In the genomic region with DNA sequence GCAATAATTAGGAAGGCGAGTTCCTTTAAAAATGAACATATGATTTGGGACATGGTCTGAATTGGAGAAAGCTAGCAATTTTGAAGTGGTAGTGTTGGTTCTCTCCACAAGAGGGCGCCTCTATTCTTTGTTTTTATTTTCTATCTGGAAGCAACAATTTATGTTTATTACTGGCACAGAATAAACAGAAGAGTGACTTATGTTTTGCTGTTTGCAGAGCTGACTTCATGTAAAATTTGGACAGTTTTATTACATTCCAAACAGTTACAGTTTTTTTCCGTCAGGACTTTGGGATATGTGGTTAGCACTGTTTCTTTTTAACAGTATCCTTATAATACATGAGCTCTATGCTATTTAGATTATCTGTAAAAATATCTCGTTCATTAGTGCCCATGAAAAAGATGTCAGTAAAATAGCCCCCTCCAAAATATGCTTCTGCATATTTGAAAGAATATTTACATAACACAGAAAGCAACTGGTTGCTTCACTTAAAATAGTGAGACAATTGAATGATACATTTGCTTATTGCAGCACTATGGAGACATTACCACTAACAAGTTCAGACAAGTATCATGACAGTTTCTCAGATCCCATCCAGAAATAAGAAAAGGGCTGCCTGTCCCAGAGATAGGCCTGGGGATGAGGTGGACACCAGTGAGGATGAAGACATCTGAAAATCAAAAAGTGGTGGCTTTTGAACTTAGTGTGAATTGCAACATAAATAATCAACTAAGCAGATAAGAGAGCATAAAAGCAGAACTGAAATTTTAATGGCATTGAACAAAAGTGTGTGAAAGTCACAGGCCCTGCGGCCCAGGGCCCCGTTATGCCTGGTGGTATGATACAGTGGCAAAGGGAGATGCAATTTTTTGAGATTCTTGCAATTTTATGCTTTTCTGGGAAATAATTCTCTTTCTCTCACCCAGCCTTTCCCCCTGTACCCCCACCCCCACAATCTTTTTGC, we compare ENCODE assay signal across 8 cellular contexts. TPM values are rescaled to one million over a fixed set of nuclear protein-coding genes. Genes with fewer than 3 reads are reported as not detected.
DNase-seq lines count a peak whose midpoint lies in the region; ATAC-seq and TF ChIP-seq lines count a peak whose summit lies in the region.

No MANE protein-coding gene starts in this region.

- H3K18ac ChIP-seq in mesenchymal stem cell (ENCODE audit: low read depth in 1 of 2, low read length in 2 of 2): no peak overlapping the region

- no peaks in the 10 kb centered on the region for H3K79me1 ChIP-seq in mesenchymal stem cell (replicated peaks; ENCODE audit: low read length, poor library complexity, severe bottlenecking)

- no peak overlapping the region for H4K8ac ChIP-seq in mesenchymal stem cell (ENCODE audit: low read length)

- TF ChIP-seq CTCF in GM23338 (conservative IDR thresholded peaks at IDR 0.05; ENCODE audit: low read depth in 2 of 2) (peak; percentile 56 to 95), OCI-LY1 (IDR thresholded peaks at IDR 0.05; ENCODE audit: low read length) (peak; percentile 83)

- no peaks in the 10 kb centered on the region for H3K4me1 Mint-ChIP-seq in GM23338

- no peak overlapping the region for H3K4me3 Mint-ChIP-seq in GM23338

- no peak overlapping the region for H2AK5ac ChIP-seq in mesenchymal stem cell (ENCODE audit: low read length, severe bottlenecking)

- H2BK120ac ChIP-seq in mesenchymal stem cell (ENCODE audit: low read depth, low read length): no peak overlapping the region

- H3K27me3 ChIP-seq in GM23338 (ENCODE audit: insufficient read depth): no peaks in the 10 kb centered on the region
- peaks cover 4% of the 10 kb centered on the region; the same call in 1 of the 2 replicates for H3K27me3 ChIP-seq in OCI-LY1 (ENCODE audit: insufficient read depth, low read length)
- peaks cover 0 to 14% of the 10 kb centered on the region in 2 experiments for H3K27me3 ChIP-seq in mesenchymal stem cell (ENCODE audit: control insufficient read depth in 1 of 2, insufficient read depth in 1 of 2, low read length in 2 of 2)

- H4K91ac ChIP-seq in mesenchymal stem cell (ENCODE audit: low read length): no peak overlapping the region

- H3F3A ChIP-seq in GM23338 (replicated peaks; ENCODE audit: low read depth) (no peaks in the 10 kb centered on the region), OCI-LY1 (ENCODE audit: insufficient read depth, low read length) (no peaks in the 10 kb centered on the region)

- H3K4me3 ChIP-seq in GM23338 (no peak overlapping the region), OCI-LY1 (ENCODE audit: low read depth, low read length, poor library complexity, severe bottlenecking) (no peak overlapping the region), mesenchymal stem cell (ENCODE audit: insufficient read depth in 1 of 2, low read depth in 1 of 2, low read length in 2 of 2) (no peak overlapping the region)

- H2AFZ ChIP-seq in GM23338: no peak overlapping the region
- H2AFZ ChIP-seq in OCI-LY1 (ENCODE audit: low read length): no peak overlapping the region
- no peak overlapping the region for H2AFZ ChIP-seq in mesenchymal stem cell (ENCODE audit: low read depth, low read length)

- H3K27me3 Mint-ChIP-seq in GM23338 (ENCODE audit: insufficient read depth, low read depth, poor library complexity): peaks cover 2% of the 10 kb centered on the region

- H3K9me3 Mint-ChIP-seq in GM23338: no peaks in the 10 kb centered on the region; the same call in 1 of the 3 replicates

- H3K4me1 ChIP-seq in GM23338 (ENCODE audit: insufficient read depth): no peaks in the 10 kb centered on the region
- no peaks in the 10 kb centered on the region for H3K4me1 ChIP-seq in OCI-LY1 (ENCODE audit: insufficient read depth, low read length, severe bottlenecking)
- H3K4me1 ChIP-seq in mesenchymal stem cell (ENCODE audit: control insufficient read depth, insufficient read depth, low read depth, low read length): peaks cover 8% of the 10 kb centered on the region

- no peak overlapping the region for H2BK15ac ChIP-seq in mesenchymal stem cell (ENCODE audit: low read depth, poor library complexity, severe bottlenecking)

- H3K9ac ChIP-seq in OCI-LY1 (ENCODE audit: low read length) (no peak overlapping the region), mesenchymal stem cell (ENCODE audit: low read length) (no peak overlapping the region)

- no peak overlapping the region for H2BK5ac ChIP-seq in mesenchymal stem cell (ENCODE audit: low read depth, low read length, poor library complexity, severe bottlenecking)

- H3K23ac ChIP-seq in mesenchymal stem cell (ENCODE audit: low read length in 2 of 2): no peak overlapping the region

- no peak overlapping the region for H3K27ac ChIP-seq in GM23338 (ENCODE audit: low read depth)
- no peak overlapping the region for H3K27ac ChIP-seq in OCI-LY1 (ENCODE audit: low read depth, low read length, poor library complexity, severe bottlenecking)
- no peak overlapping the region for H3K27ac ChIP-seq in mesenchymal stem cell (ENCODE audit: low read length, poor library complexity, severe bottlenecking)

- no peak overlapping the region for H2BK12ac ChIP-seq in mesenchymal stem cell (ENCODE audit: low read length in 2 of 2)

- no peaks in the 10 kb centered on the region for H3K9me2 ChIP-seq in GM23338 (ENCODE audit: insufficient read depth)
- H3K9me2 ChIP-seq in OCI-LY1 (ENCODE audit: low read depth, low read length): no peaks in the 10 kb centered on the region

- H3K79me2 ChIP-seq in GM23338 (replicated peaks; ENCODE audit: insufficient read depth): no peaks in the 10 kb centered on the region
- no peaks in the 10 kb centered on the region for H3K79me2 ChIP-seq in OCI-LY1 (ENCODE audit: insufficient read depth, low read length)

- DNase-seq in SIG-M5 treated with dmso at 0.1 percent for 504 hours (lab: John Stamatoyannopoulos, UW; ENCODE audit: unreplicated experiment) (peak; percentile 4), SIG-M5 (lab: John Stamatoyannopoulos, UW) (no peak), GM23338 (ENCODE audit: low spot score) (peak; percentile 49), cerebellar cortex (ENCODE audit: low spot score) (peak; percentile 55), mesenchymal stem cell (peak; percentile 40)

- H3K9me3 ChIP-seq in OCI-LY1 (ENCODE audit: low read length): no peaks in the 10 kb centered on the region
- H3K9me3 ChIP-seq in mesenchymal stem cell (ENCODE audit: control insufficient read depth, low read length): peaks cover 2% of the 10 kb centered on the region

- H3K4ac ChIP-seq in mesenchymal stem cell (ENCODE audit: low read depth in 1 of 2, low read length in 2 of 2): no peak overlapping the region

- H3K14ac ChIP-seq in mesenchymal stem cell (ENCODE audit: low read length in 2 of 2): no peak overlapping the region

- no peaks in the 10 kb centered on the region for H3K36me3 Mint-ChIP-seq in GM23338 (ENCODE audit: low read depth)

- no peak overlapping the region for H3K27ac Mint-ChIP-seq in GM23338

- H3K4me2 ChIP-seq in GM23338 (no peak overlapping the region), OCI-LY1 (ENCODE audit: low read length) (no peak overlapping the region), mesenchymal stem cell (ENCODE audit: low read length, poor library complexity, severe bottlenecking) (no peak overlapping the region)

- H3K36me3 ChIP-seq in GM23338 (ENCODE audit: insufficient read depth): no peaks in the 10 kb centered on the region
- H3K36me3 ChIP-seq in OCI-LY1 (ENCODE audit: insufficient read depth, low read length): no peaks in the 10 kb centered on the region
- H3K36me3 ChIP-seq in mesenchymal stem cell (ENCODE audit: control insufficient read depth in 1 of 2, insufficient read depth in 2 of 2, low read depth in 1 of 2, low read length in 2 of 2): no peaks in the 10 kb centered on the region

- ATAC-seq in GM23338 (no peak), HG02798 (IDR thresholded peaks at IDR 0.05; ENCODE audit: poor library complexity, unreplicated experiment) (no peak), HG03139 (IDR thresholded peaks at IDR 0.05; ENCODE audit: unreplicated experiment) (no peak)

- 0% methylated on average over 1 of the region's 6 CpGs for WGBS in mesenchymal stem cell

- H4K20me1 ChIP-seq in GM23338 (replicated peaks; ENCODE audit: insufficient read depth): no peaks in the 10 kb centered on the region
- no peaks in the 10 kb centered on the region for H4K20me1 ChIP-seq in OCI-LY1 (ENCODE audit: insufficient read depth, low read length)

TF ChIP-seq in GM23338, 12 proteins besides CTCF, POLR2A, EP300 and RAD21 (continues in another document):
- TF ChIP-seq, protein P1, sequence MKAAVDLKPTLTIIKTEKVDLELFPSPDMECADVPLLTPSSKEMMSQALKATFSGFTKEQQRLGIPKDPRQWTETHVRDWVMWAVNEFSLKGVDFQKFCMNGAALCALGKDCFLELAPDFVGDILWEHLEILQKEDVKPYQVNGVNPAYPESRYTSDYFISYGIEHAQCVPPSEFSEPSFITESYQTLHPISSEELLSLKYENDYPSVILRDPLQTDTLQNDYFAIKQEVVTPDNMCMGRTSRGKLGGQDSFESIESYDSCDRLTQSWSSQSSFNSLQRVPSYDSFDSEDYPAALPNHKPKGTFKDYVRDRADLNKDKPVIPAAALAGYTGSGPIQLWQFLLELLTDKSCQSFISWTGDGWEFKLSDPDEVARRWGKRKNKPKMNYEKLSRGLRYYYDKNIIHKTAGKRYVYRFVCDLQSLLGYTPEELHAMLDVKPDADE (IDR thresholded peaks at IDR 0.05): no peak
- TF ChIP-seq STAT1 (IDR thresholded peaks at IDR 0.05; ENCODE audit: unreplicated experiment) (no peak), CREB1 (CRISPR knock-in tag; IDR thresholded peaks at IDR 0.05; ENCODE audit: low read depth) (no peak), EZH2phosphoT487 (IDR thresholded peaks at IDR 0.05; ENCODE audit: unreplicated experiment) (no peak), ZNF114 (CRISPR knock-in tag; IDR thresholded peaks at IDR 0.05) (no peak), POLR2AphosphoS5 (IDR thresholded peaks at IDR 0.05; ENCODE audit: low read depth) (no peak), ZNF331 (CRISPR knock-in tag; IDR thresholded peaks at IDR 0.05; ENCODE audit: low read depth) (no peak)

RNA-seq across cellular contexts. Expression of a gene that starts 32.3 kb away (rescaled TPM):
- total RNA-seq in GM23338 (2014; rRNA removed; shearing (Covaris generic)): 0.08 TPM in 1 of 2 replicates, not detected in the other
- 0.27 TPM in 1 of 2 replicates, not detected in the other for polyA plus RNA-seq in GM23338 (2016; fragmentation: Nextera tagmentation; extraction: Ambion mirVana)
- polyA plus RNA-seq in mesenchymal stem cell (2013, experiment 1 of 2): not detected
- not detected for polyA plus RNA-seq in mesenchymal stem cell (2013, experiment 2 of 2)

RNA-seq across cellular contexts. Expression of a gene that starts 34.6 kb away (rescaled TPM):
- total RNA-seq in GM23338 (2014; rRNA removed; shearing (Covaris generic)): 122 and 125 TPM in 2 replicates
- polyA plus RNA-seq in GM23338 (2016; fragmentation: Nextera tagmentation; extraction: Ambion mirVana): 45.5 and 51.0 TPM in 2 replicates
- 30.4 TPM for polyA plus RNA-seq in mesenchymal stem cell (2013, experiment 1 of 2)
- 33.1 TPM for polyA plus RNA-seq in mesenchymal stem cell (2013, experiment 2 of 2)
